17 cellular contexts compared by ENCODE assay signal in the genomic region with DNA sequence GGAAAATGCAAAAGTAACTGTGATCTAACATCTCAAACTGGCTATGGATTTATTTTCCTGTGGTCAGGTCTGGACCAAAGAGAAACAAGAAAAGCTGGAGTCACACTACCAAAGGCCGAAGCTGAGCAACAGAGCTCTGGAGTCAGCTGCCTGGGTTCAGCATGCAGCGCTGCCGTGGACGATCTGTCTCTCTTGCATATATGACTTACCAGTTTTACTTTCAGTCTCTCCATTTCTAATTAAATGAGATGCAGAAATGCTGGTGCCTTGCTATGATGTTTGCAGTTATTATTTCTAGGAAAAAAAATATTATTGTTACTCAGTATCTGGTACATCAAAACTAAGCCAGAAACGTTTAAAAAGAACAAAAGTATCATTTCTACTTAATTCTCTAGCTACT.
DNase-seq lines count a peak whose midpoint lies in the region; ATAC-seq and TF ChIP-seq lines count a peak whose summit lies in the region.
"Had no signal": no experiment of that assay in that cellular context is flagged by ENCODE, and none has a peak within 500 bp of the region (broad histone marks: within the 10 kb centered on the region; RNA-seq: fewer than 3 reads in every experiment).

No MANE protein-coding gene starts in this region.

- POLR2A ChIA-PET in naive thymus-derived CD8-positive, alpha-beta T cell (lab: Charles Lee) = interaction anchor here (0.7 to 2.5 kb wide), 6 partner anchors 20 to 954 kb away, joined by 3 to 11 read pairs (median 4); a partner anchor contains a TSS

- peak overlapping the region; percentile 78 for H3K4me3 Mint-ChIP-seq in stimulated activated naive CD8-positive, alpha-beta T cell treated with anti-CD3 and anti-CD28 coated beads, Interleukin-15, Interleukin-2, amounts not matched to agents 100 ng/mL and 50 ng/mL, for 24 hours
- peak overlapping the region; percentile 68 for H3K4me3 Mint-ChIP-seq in activated T-helper 17 cell treated with anti-CD3 and anti-CD28 coated beads, Interleukin-2, amount 50 U/mL, for 72 hours
- H3K4me3 Mint-ChIP-seq in naive thymus-derived CD8-positive, alpha-beta T cell = peak overlapping the region; percentile 58 to 92 (median 84)

- peaks cover 44% of the 10 kb centered on the region for H3K4me1 Mint-ChIP-seq in stimulated activated naive CD8-positive, alpha-beta T cell treated with anti-CD3 and anti-CD28 coated beads, Interleukin-15, Interleukin-2, amounts not matched to agents 100 ng/mL and 50 ng/mL, for 24 hours (ENCODE audit: low read depth)
- H3K4me1 Mint-ChIP-seq in activated T-helper 17 cell treated with anti-CD3 and anti-CD28 coated beads, Interleukin-2, amount 50 U/mL, for 72 hours = peaks cover 22% of the 10 kb centered on the region
- H3K4me1 Mint-ChIP-seq in naive thymus-derived CD8-positive, alpha-beta T cell = peaks cover 21 to 64% (median 52%) of the 10 kb centered on the region in 4 donors

- H3K9me3 Mint-ChIP-seq in stimulated activated naive CD8-positive, alpha-beta T cell treated with anti-CD3 and anti-CD28 coated beads, Interleukin-15, Interleukin-2, amounts not matched to agents 100 ng/mL and 50 ng/mL, for 24 hours = no peaks in the 10 kb centered on the region
- H3K9me3 Mint-ChIP-seq in activated T-helper 17 cell treated with anti-CD3 and anti-CD28 coated beads, Interleukin-2, amount 50 U/mL, for 72 hours = no peaks in the 10 kb centered on the region
- no peaks in the 10 kb centered on the region for H3K9me3 Mint-ChIP-seq in naive thymus-derived CD8-positive, alpha-beta T cell

- H3K4me1 ChIP-seq in prostate gland (replicated peaks) (no peaks in the 10 kb centered on the region), tibial artery (no peaks in the 10 kb centered on the region)
- H3K4me1 ChIP-seq: colonic mucosa, gastroesophageal sphincter had no signal

- TF ChIP-seq CTCF in prostate gland (IDR thresholded peaks at IDR 0.05) (no peak), tibial artery (IDR thresholded peaks at IDR 0.05) (no peak)

- H3K27ac ChIP-seq in prostate gland (no peak overlapping the region), tibial artery (no peak overlapping the region)
- H3K27ac ChIP-seq: colonic mucosa, gastroesophageal sphincter, HL-60, WERI-Rb-1 had no signal

- H3K9me3 ChIP-seq in prostate gland (no peaks in the 10 kb centered on the region), tibial artery (no peaks in the 10 kb centered on the region)
- H3K9me3 ChIP-seq: colonic mucosa, gastroesophageal sphincter had no signal

- no peak for ATAC-seq in stimulated activated naive CD8-positive, alpha-beta T cell treated with anti-CD3 and anti-CD28 coated beads, Interleukin-15, Interleukin-2, amounts not matched to agents 100 U/mL and 50 U/mL, for 24 hours
- ATAC-seq in activated T-helper 17 cell treated with anti-CD3 and anti-CD28 coated beads, Interleukin-2, amount 50 U/mL, for 72 hours (replicated peaks) = peak; percentile 47
- peak; percentile 31 to 51 for ATAC-seq in naive thymus-derived CD8-positive, alpha-beta T cell
- ATAC-seq in HG02798 (IDR thresholded peaks at IDR 0.05; ENCODE audit: poor library complexity, unreplicated experiment) = no peak
- ATAC-seq: gastroesophageal sphincter had no signal

- 76% methylated on average over 5 of the region's 5 CpGs for WGBS in prostate gland

- DNase-seq in stimulated activated naive CD8-positive, alpha-beta T cell treated with anti-CD3 and anti-CD28 coated beads, Interleukin-15, Interleukin-2, amounts not matched to agents 100 U/mL and 50 U/mL, for 24 hours = no peak
- DNase-seq in naive thymus-derived CD8-positive, alpha-beta T cell = peak in 2 of 10 donors; percentile 18 to 41
- DNase-seq in NCI-H1417 treated with DMSO at 0.1 percent for 48 hours (lab: John Stamatoyannopoulos, UW) (no peak), prostate gland (ENCODE audit: low spot score) (no peak), tibial artery (no peak)
- DNase-seq: colonic mucosa, NCI-H1092, NCI-H82, posterior cingulate gyrus, SW 1271, WERI-Rb-1 had no signal

- H3K4me3 ChIP-seq in prostate gland (no peak overlapping the region), tibial artery (no peak overlapping the region)
- H3K4me3 ChIP-seq: colonic mucosa, gastroesophageal sphincter, skin epidermis had no signal

- no peaks in the 10 kb centered on the region for H3K27me3 Mint-ChIP-seq in stimulated activated naive CD8-positive, alpha-beta T cell treated with anti-CD3 and anti-CD28 coated beads, Interleukin-15, Interleukin-2, amounts not matched to agents 100 ng/mL and 50 ng/mL, for 24 hours
- H3K27me3 Mint-ChIP-seq in activated T-helper 17 cell treated with anti-CD3 and anti-CD28 coated beads, Interleukin-2, amount 50 U/mL, for 72 hours = no peaks in the 10 kb centered on the region
- H3K27me3 Mint-ChIP-seq in naive thymus-derived CD8-positive, alpha-beta T cell = no peaks in the 10 kb centered on the region

- no peaks in the 10 kb centered on the region for H3K36me3 ChIP-seq in prostate gland
- H3K36me3 ChIP-seq in tibial artery = no peaks in the 10 kb centered on the region
- H3K36me3 ChIP-seq: colonic mucosa, gastroesophageal sphincter, WERI-Rb-1 had no signal

- TF ChIP-seq POLR2A in prostate gland (IDR thresholded peaks at IDR 0.05) = no peak

- peaks cover 18% of the 10 kb centered on the region for H3K36me3 Mint-ChIP-seq in stimulated activated naive CD8-positive, alpha-beta T cell treated with anti-CD3 and anti-CD28 coated beads, Interleukin-15, Interleukin-2, amounts not matched to agents 100 ng/mL and 50 ng/mL, for 24 hours (ENCODE audit: low read depth)
- peaks cover 46% of the 10 kb centered on the region for H3K36me3 Mint-ChIP-seq in activated T-helper 17 cell treated with anti-CD3 and anti-CD28 coated beads, Interleukin-2, amount 50 U/mL, for 72 hours (ENCODE audit: low read depth)
- peaks cover 8 to 18% (median 9%) of the 10 kb centered on the region in 3 donors for H3K36me3 Mint-ChIP-seq in naive thymus-derived CD8-positive, alpha-beta T cell

- intact Hi-C loops in prostate gland (cut with DNase I) = no loop called here
- intact Hi-C loops in tibial artery (cut with DNase I; ENCODE audit: low total_unique reads) = no loop called here

- peak overlapping the region; percentile 79 for H3K27ac Mint-ChIP-seq in stimulated activated naive CD8-positive, alpha-beta T cell treated with anti-CD3 and anti-CD28 coated beads, Interleukin-15, Interleukin-2, amounts not matched to agents 100 ng/mL and 50 ng/mL, for 24 hours
- peak overlapping the region; percentile 75 for H3K27ac Mint-ChIP-seq in activated T-helper 17 cell treated with anti-CD3 and anti-CD28 coated beads, Interleukin-2, amount 50 U/mL, for 72 hours
- peak overlapping the region; percentile 88 to 99 (median 96) for H3K27ac Mint-ChIP-seq in naive thymus-derived CD8-positive, alpha-beta T cell

- no peaks in the 10 kb centered on the region for H3K27me3 ChIP-seq in prostate gland (replicated peaks; ENCODE audit: insufficient read depth)
- no peaks in the 10 kb centered on the region for H3K27me3 ChIP-seq in tibial artery
- H3K27me3 ChIP-seq: colonic mucosa, gastroesophageal sphincter had no signal

Comparison
In these comparisons a context has a peak if more than half of its experiments do, and no peak if none do; other contexts are left out.
1. ATAC-seq: peak in activated T-helper 17 cell treated with anti-CD3 and anti-CD28 coated beads, Interleukin-2, amount 50 U/mL, for 72 hours (single experiment) and naive thymus-derived CD8-positive, alpha-beta T cell (2 of 2); none in stimulated activated naive CD8-positive, alpha-beta T cell treated with anti-CD3 and anti-CD28 coated beads, Interleukin-15, Interleukin-2, amounts not matched to agents 100 U/mL and 50 U/mL, for 24 hours (single experiment) and HG02798 (single experiment).
2. Peak in every context shown above with its lines, with median percentiles within 50 percentile points of each other: H3K27ac Mint-ChIP-seq and H3K4me3 Mint-ChIP-seq.